In the genomic region with DNA sequence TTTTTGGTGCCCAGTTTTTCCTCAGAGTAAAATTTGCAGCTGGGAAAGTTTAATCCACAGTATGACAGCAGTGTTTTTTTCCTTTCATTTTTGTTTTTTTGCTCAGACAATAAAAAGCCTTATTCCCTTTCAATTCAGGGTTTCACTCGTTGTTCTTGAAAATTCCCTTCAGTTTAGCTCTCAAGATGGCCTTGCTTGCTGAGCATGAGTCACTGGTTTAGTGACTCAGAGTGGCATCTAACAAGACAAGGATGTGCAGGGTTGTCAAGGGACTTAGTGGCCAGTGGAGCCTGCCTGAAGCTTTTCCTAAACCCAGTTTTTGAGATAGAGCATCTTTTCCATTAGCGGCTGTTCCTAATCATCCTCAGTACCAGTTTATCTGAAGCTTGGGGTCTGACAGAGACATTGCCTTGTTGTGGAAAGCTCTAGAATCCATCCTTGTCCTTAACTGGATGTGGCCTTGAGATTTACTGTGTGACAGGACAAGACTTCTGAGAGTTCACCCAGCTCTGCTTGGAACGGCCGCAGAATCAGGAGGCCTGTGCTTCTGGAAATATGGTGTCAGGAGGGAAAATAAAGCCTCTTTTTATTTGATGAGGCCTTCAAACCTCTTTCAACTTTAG, we compare ENCODE assay signal across 8 cellular contexts. TPM values are rescaled to one million over a fixed set of nuclear protein-coding genes. Genes with fewer than 3 reads are reported as not detected.
DNase-seq lines count a peak whose midpoint lies in the region; ATAC-seq and TF ChIP-seq lines count a peak whose summit lies in the region.

No MANE protein-coding gene starts in this region.

- H3K4me3 Mint-ChIP-seq in GM23338, result no peak overlapping the region

- H3K4me1 ChIP-seq in ACC112 (ENCODE audit: control insufficient read depth, insufficient read depth, low read length, unreplicated experiment) (peaks cover 17% of the 10 kb centered on the region), GM23338 (ENCODE audit: insufficient read depth) (peaks cover 14% of the 10 kb centered on the region; the same call in 1 of the 2 replicates)

- H2AFZ ChIP-seq in ACC112 (ENCODE audit: low read length, unreplicated experiment) (peak overlapping the region; percentile 64), GM23338 (no peak overlapping the region)

- no peaks in the 10 kb centered on the region for H3K36me3 Mint-ChIP-seq in GM23338 (ENCODE audit: low read depth)

- H3K4me2 ChIP-seq in GM23338, result no peak overlapping the region

- H3K9me3 Mint-ChIP-seq in GM23338, result no peaks in the 10 kb centered on the region

- H3K27ac ChIP-seq in ACC112 (ENCODE audit: low read depth, low read length) (peak overlapping the region; percentile 49; the same call in 1 of the 2 replicates), GM23338 (ENCODE audit: low read depth) (no peak overlapping the region)

- TF ChIP-seq CTCF in fibroblast of mammary gland (conservative IDR thresholded peaks at IDR 0.05; ENCODE audit: control insufficient read depth, insufficient read depth, low read depth, low read length) (no peak), GM23338 (conservative IDR thresholded peaks at IDR 0.05; ENCODE audit: low read depth in 2 of 2) (no peak)

- ATAC-seq in GM19035 (IDR thresholded peaks at IDR 0.05; ENCODE audit: unreplicated experiment) (peak; percentile 35), GM23338 (no peak)

- peaks cover 21% of the 10 kb centered on the region for H3K4me1 Mint-ChIP-seq in GM23338

- peak; percentile 5 for DNase-seq in NCI-H69 (lab: John Stamatoyannopoulos, UW)
- DNase-seq in fibroblast of mammary gland (ENCODE audit: low read depth), result peak; percentile 82
- no peak for DNase-seq in GM23338 (ENCODE audit: low spot score)
- no peak for DNase-seq in stimulated activated CD8-positive, alpha-beta memory T cell treated with anti-CD3 and anti-CD28 coated beads, Interleukin-4, amount 100 ng/mL, for 48 hours
- DNase-seq in HuH-7 (ENCODE audit: low spot score), result no peak
- DNase-seq in COLO668 (lab: John Stamatoyannopoulos, UW; ENCODE audit: unreplicated experiment), result no peak

- H3K4me3 ChIP-seq in ACC112 (ENCODE audit: low read depth, low read length) (peak overlapping the region; percentile 49; the same call in 1 of the 2 replicates), fibroblast of mammary gland (ENCODE audit: control insufficient read depth, low read depth, low read length) (no peak overlapping the region), GM23338 (no peak overlapping the region)

- H3K36me3 ChIP-seq in ACC112 (ENCODE audit: insufficient read depth, low read length) (no peaks in the 10 kb centered on the region), GM23338 (ENCODE audit: insufficient read depth) (no peaks in the 10 kb centered on the region)

- H3K27me3 Mint-ChIP-seq in GM23338 (ENCODE audit: insufficient read depth, low read depth, poor library complexity), result peaks cover under 1% of the 10 kb centered on the region

- H3F3A ChIP-seq in GM23338 (replicated peaks; ENCODE audit: low read depth), result no peaks in the 10 kb centered on the region

- H3K27ac Mint-ChIP-seq in GM23338, result no peak overlapping the region

- H3K27me3 ChIP-seq in ACC112 (ENCODE audit: insufficient read depth, low read length) (no peaks in the 10 kb centered on the region), GM23338 (ENCODE audit: insufficient read depth) (peaks cover 16% of the 10 kb centered on the region)

- no peaks in the 10 kb centered on the region; the same call in 1 of the 2 replicates for H4K20me1 ChIP-seq in GM23338 (replicated peaks; ENCODE audit: insufficient read depth)

- no peaks in the 10 kb centered on the region for H3K9me2 ChIP-seq in GM23338 (ENCODE audit: insufficient read depth)

- H3K79me2 ChIP-seq in ACC112 (ENCODE audit: control insufficient read depth, insufficient read depth, low read length, unreplicated experiment) (no peaks in the 10 kb centered on the region), GM23338 (replicated peaks; ENCODE audit: insufficient read depth) (no peaks in the 10 kb centered on the region)

TF ChIP-seq in GM23338, 12 proteins besides CTCF, POLR2A, EP300 and RAD21 (continues in another document):
- TF ChIP-seq EZH2phosphoT487 (IDR thresholded peaks at IDR 0.05; ENCODE audit: unreplicated experiment), result no peak
- no peak for TF ChIP-seq ZNF114 (CRISPR knock-in tag; IDR thresholded peaks at IDR 0.05)
- TF ChIP-seq, protein P1, sequence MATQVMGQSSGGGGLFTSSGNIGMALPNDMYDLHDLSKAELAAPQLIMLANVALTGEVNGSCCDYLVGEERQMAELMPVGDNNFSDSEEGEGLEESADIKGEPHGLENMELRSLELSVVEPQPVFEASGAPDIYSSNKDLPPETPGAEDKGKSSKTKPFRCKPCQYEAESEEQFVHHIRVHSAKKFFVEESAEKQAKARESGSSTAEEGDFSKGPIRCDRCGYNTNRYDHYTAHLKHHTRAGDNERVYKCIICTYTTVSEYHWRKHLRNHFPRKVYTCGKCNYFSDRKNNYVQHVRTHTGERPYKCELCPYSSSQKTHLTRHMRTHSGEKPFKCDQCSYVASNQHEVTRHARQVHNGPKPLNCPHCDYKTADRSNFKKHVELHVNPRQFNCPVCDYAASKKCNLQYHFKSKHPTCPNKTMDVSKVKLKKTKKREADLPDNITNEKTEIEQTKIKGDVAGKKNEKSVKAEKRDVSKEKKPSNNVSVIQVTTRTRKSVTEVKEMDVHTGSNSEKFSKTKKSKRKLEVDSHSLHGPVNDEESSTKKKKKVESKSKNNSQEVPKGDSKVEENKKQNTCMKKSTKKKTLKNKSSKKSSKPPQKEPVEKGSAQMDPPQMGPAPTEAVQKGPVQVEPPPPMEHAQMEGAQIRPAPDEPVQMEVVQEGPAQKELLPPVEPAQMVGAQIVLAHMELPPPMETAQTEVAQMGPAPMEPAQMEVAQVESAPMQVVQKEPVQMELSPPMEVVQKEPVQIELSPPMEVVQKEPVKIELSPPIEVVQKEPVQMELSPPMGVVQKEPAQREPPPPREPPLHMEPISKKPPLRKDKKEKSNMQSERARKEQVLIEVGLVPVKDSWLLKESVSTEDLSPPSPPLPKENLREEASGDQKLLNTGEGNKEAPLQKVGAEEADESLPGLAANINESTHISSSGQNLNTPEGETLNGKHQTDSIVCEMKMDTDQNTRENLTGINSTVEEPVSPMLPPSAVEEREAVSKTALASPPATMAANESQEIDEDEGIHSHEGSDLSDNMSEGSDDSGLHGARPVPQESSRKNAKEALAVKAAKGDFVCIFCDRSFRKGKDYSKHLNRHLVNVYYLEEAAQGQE (IDR thresholded peaks at IDR 0.05; ENCODE audit: unreplicated experiment), result no peak
- TF ChIP-seq NANOG (IDR thresholded peaks at IDR 0.05; ENCODE audit: borderline replicate concordance), result no peak
- TF ChIP-seq ZNF331 (CRISPR knock-in tag; IDR thresholded peaks at IDR 0.05; ENCODE audit: low read depth), result no peak
- no peak for TF ChIP-seq CREB1 (CRISPR knock-in tag; IDR thresholded peaks at IDR 0.05; ENCODE audit: low read depth)
- no peak for TF ChIP-seq STAT1 (IDR thresholded peaks at IDR 0.05; ENCODE audit: unreplicated experiment)
- no peak for TF ChIP-seq EZH2 (IDR thresholded peaks at IDR 0.05; ENCODE audit: low read depth, unreplicated experiment)
- TF ChIP-seq, protein P2, sequence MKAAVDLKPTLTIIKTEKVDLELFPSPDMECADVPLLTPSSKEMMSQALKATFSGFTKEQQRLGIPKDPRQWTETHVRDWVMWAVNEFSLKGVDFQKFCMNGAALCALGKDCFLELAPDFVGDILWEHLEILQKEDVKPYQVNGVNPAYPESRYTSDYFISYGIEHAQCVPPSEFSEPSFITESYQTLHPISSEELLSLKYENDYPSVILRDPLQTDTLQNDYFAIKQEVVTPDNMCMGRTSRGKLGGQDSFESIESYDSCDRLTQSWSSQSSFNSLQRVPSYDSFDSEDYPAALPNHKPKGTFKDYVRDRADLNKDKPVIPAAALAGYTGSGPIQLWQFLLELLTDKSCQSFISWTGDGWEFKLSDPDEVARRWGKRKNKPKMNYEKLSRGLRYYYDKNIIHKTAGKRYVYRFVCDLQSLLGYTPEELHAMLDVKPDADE (IDR thresholded peaks at IDR 0.05), result no peak
- TF ChIP-seq POLR2AphosphoS5 (IDR thresholded peaks at IDR 0.05; ENCODE audit: low read depth), result no peak
- TF ChIP-seq JUNB (IDR thresholded peaks at IDR 0.05; ENCODE audit: unreplicated experiment), result no peak

RNA-seq across cellular contexts. Expression of a gene that starts 48.4 kb away (rescaled TPM):
- 4.6 and 7.4 TPM in 2 replicates for total RNA-seq in GM23338 (2014; rRNA removed; shearing (Covaris generic))
- 1.6 and 2.4 TPM in 2 replicates for polyA plus RNA-seq in GM23338 (2016; fragmentation: Nextera tagmentation; extraction: Ambion mirVana)

Comparison
In these comparisons a context has a peak if more than half of its experiments do, and no peak if none do; other contexts are left out.
1. DNase-seq: peak in NCI-H69 (single experiment) and fibroblast of mammary gland (single experiment); none in GM23338 (single experiment), stimulated activated CD8-positive, alpha-beta memory T cell treated with anti-CD3 and anti-CD28 coated beads, Interleukin-4, amount 100 ng/mL, for 48 hours (single experiment), HuH-7 (single experiment) and COLO668 (single experiment).